8 cellular contexts compared by ENCODE assay signal in genomic region chr15:31397851-31398661, GRCh38.
DNase-seq lines count a peak whose midpoint lies in the region; ATAC-seq and TF ChIP-seq lines count a peak whose summit lies in the region.

No MANE protein-coding gene starts in this region.

- no peaks in the 10 kb centered on the region for H3K36me3 ChIP-seq in heart left ventricle
- H3K36me3 ChIP-seq in ascending aorta = no peaks in the 10 kb centered on the region
- no peaks in the 10 kb centered on the region for H3K36me3 ChIP-seq in right lobe of liver
- no peaks in the 10 kb centered on the region for H3K36me3 ChIP-seq in vagina

- H3K27ac ChIP-seq in heart left ventricle (peak overlapping the region; percentile 53 to 86 (median 74)), ascending aorta (peak overlapping the region; percentile 75), right lobe of liver (peak overlapping the region in 2 of 3 donors; percentile 35 to 52), vagina (peak overlapping the region; percentile 89), substantia nigra (ENCODE audit: low read depth, low read length, poor library complexity, severe bottlenecking) (no peak overlapping the region)

- no peaks in the 10 kb centered on the region for H3K27me3 ChIP-seq in heart left ventricle
- H3K27me3 ChIP-seq in ascending aorta = no peaks in the 10 kb centered on the region
- no peaks in the 10 kb centered on the region for H3K27me3 ChIP-seq in right lobe of liver
- H3K27me3 ChIP-seq in vagina = no peaks in the 10 kb centered on the region

- H3K4me3 ChIP-seq in heart left ventricle (no peak overlapping the region), ascending aorta (no peak overlapping the region), right lobe of liver (no peak overlapping the region), vagina (no peak overlapping the region)

- ATAC-seq in heart left ventricle (no peak), Right ventricle myocardium superior (ENCODE audit: poor library complexity) (no peak), right lobe of liver (no peak), GM18858 (IDR thresholded peaks at IDR 0.05; ENCODE audit: unreplicated experiment) (no peak)

- peaks cover 0 to 42% (median 27%) of the 10 kb centered on the region in 12 donors for H3K4me1 ChIP-seq in heart left ventricle
- peaks cover 7 to 24% of the 10 kb centered on the region in 2 donors for H3K4me1 ChIP-seq in ascending aorta
- peaks cover 0 to 3% (median 0%) of the 10 kb centered on the region in 4 donors for H3K4me1 ChIP-seq in right lobe of liver
- H3K4me1 ChIP-seq in vagina = peaks cover 50% of the 10 kb centered on the region

- TF ChIP-seq POLR2A in heart left ventricle (IDR thresholded peaks at IDR 0.05) (no peak), right lobe of liver (IDR thresholded peaks at IDR 0.05) (no peak), vagina (IDR thresholded peaks at IDR 0.05) (no peak)

- intact Hi-C loops in heart left ventricle (cut with DNase I) = loop anchor here in 7 of 10 donors (1.0 to 10.0 kb wide), 10 partner anchors 37 to 403 kb away; partner anchors contain the start of genes KLF13 (in 3 of the 7) and MTMR10 (in 1 of the 7)
- intact Hi-C loops in Right ventricle myocardium superior (cut with DNase I) = no loop called here
- intact Hi-C loops in ascending aorta (cut with DNase I) = loop anchor here (10.0 kb wide), 1 partner anchor 1723 kb away; no protein-coding TSS in a partner anchor
- intact Hi-C loops in right lobe of liver (cut with DNase I) = no loop called here
- intact Hi-C loops in vagina (cut with DNase I) = no loop called here

- no peak for TF ChIP-seq CTCF in heart left ventricle (IDR thresholded peaks at IDR 0.05)
- TF ChIP-seq CTCF in ascending aorta (IDR thresholded peaks at IDR 0.05) = no peak
- no peak for TF ChIP-seq CTCF in right lobe of liver (IDR thresholded peaks at IDR 0.05)
- TF ChIP-seq CTCF in vagina (IDR thresholded peaks at IDR 0.05) = no peak

- 68 to 75% (median 71%) methylated on average over 20 to 21 of the region's 21 CpGs for WGBS in heart left ventricle, 4 donors
- 73% methylated on average over 3 of the region's 21 CpGs for WGBS in right lobe of liver (ENCODE audit: insufficient coverage, low coverage, low lambda C conversion rate, missing lambda C conversion rate)

- no peaks in the 10 kb centered on the region for H3K9me3 ChIP-seq in heart left ventricle
- no peaks in the 10 kb centered on the region for H3K9me3 ChIP-seq in ascending aorta
- H3K9me3 ChIP-seq in right lobe of liver = no peaks in the 10 kb centered on the region
- no peaks in the 10 kb centered on the region for H3K9me3 ChIP-seq in vagina

- DNase-seq in heart left ventricle (peak in 1 of 5 donors; percentile 18), Right ventricle myocardium superior (no peak), ascending aorta (ENCODE audit: low spot score in 2 of 2) (peak in 1 of 2 donors; percentile 61), right lobe of liver (no peak), vagina (ENCODE audit: extremely low spot score in 2 of 2) (no peak), substantia nigra (lab: John Stamatoyannopoulos, UW) (no peak), nucleus accumbens (lab: John Stamatoyannopoulos, UW) (no peak)

Comparison
In these comparisons a context has a peak if more than half of its experiments do, and no peak if none do; other contexts are left out.
1. intact Hi-C loops: an anchor here in heart left ventricle (1.0 to 10.0 kb wide) and ascending aorta (10.0 kb wide); none called in Right ventricle myocardium superior, right lobe of liver and vagina.